In the genomic region with DNA sequence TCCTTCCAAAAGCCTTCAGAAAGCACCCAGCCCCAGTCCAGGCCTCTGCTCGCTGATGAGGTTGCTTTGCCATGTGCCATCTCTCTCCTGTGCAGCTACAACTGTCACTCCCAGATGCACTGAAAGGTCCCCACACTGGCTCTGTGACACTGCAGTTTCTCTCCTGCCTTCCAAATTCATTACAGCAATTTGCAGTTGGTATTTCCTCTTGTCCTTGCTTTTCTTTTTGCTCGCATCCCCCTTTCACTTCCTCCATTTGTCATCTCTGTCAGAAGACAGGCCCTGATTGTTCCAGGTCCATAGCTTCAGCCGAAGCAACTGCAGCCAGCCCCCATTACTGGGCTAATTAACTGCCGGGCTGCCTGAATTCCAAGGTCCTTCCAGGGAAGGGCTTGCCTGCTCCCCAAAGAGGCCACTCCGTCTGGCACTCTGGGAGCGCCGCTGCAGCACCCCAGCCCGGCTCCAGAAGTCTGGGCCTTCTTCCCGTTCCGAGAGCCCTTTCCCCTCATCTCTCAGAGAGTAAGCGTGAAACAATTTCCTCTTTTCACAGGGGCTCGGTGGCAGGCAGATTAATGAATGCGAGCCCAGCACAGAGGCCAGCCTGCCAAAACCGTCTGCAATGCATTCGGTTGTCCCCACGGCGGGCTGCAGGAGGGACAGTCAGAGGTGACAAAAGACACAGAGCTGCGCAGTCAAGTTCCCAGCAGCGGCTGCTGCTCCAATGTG, we compare ENCODE assay signal across 11 cellular contexts.
DNase-seq lines count a peak whose midpoint lies in the region; ATAC-seq and TF ChIP-seq lines count a peak whose summit lies in the region.
"Had no signal": no experiment of that assay in that cellular context is flagged by ENCODE, and none has a peak within 500 bp of the region (broad histone marks: within the 10 kb centered on the region; RNA-seq: fewer than 3 reads in every experiment).

No MANE protein-coding gene starts in this region.

- H3K36me3 ChIP-seq in smooth muscle cell (ENCODE audit: low read depth) (no peaks in the 10 kb centered on the region), brain microvascular endothelial cell (replicated peaks) (no peaks in the 10 kb centered on the region)

- DNase-seq in kidney tubule cell (ENCODE audit: low spot score) (peak; percentile 59), smooth muscle cell (lab: John Stamatoyannopoulos, UW; ENCODE audit: unreplicated experiment) (no peak), GM13977 (ENCODE audit: low spot score) (no peak), brain microvascular endothelial cell (no peak)
- DNase-seq in stimulated activated naive CD8-positive, alpha-beta T cell treated with anti-CD3 and anti-CD28 coated beads, Interleukin-15, amount 100 ng/mL, for 72 hours = no peak
- DNase-seq: DMS79 treated with DMSO at 0.1 percent for 48 hours had no signal

- no peak overlapping the region for H3K4me2 ChIP-seq in smooth muscle cell

- H3K9me3 Mint-ChIP-seq in brain = peaks cover 21 to 37% (median 32%) of the 10 kb centered on the region in 5 experiments
- peaks cover 16 to 24% of the 10 kb centered on the region in 2 donors for H3K9me3 Mint-ChIP-seq in stimulated activated naive CD8-positive, alpha-beta T cell treated with anti-CD3 and anti-CD28 coated beads, Interleukin-15, amount 100 ng/mL, for 72 hours

- ATAC-seq in HG03103 (IDR thresholded peaks at IDR 0.05; ENCODE audit: low read depth, unreplicated experiment) (peak; percentile 50), GM19455 (IDR thresholded peaks at IDR 0.05; ENCODE audit: unreplicated experiment) (no peak)
- no peak for ATAC-seq in stimulated activated naive CD8-positive, alpha-beta T cell treated with anti-CD3 and anti-CD28 coated beads, Interleukin-15, amount 100 ng/mL, for 72 hours

- no peak overlapping the region for H3K27ac ChIP-seq in smooth muscle cell (ENCODE audit: low read depth)
- no peak overlapping the region for H3K27ac ChIP-seq in brain microvascular endothelial cell
- H3K27ac ChIP-seq: VCaP had no signal

- peak overlapping the region; percentile 66 to 92 (median 84) for H3K27ac Mint-ChIP-seq in brain
- H3K27ac Mint-ChIP-seq in stimulated activated naive CD8-positive, alpha-beta T cell treated with anti-CD3 and anti-CD28 coated beads, Interleukin-15, amount 100 ng/mL, for 72 hours = no peak overlapping the region
- H3K27ac Mint-ChIP-seq: activated naive CD8-positive, alpha-beta T cell had no signal

- H3K27me3 ChIP-seq in smooth muscle cell (ENCODE audit: low read depth) = no peaks in the 10 kb centered on the region
- no peaks in the 10 kb centered on the region for H3K27me3 ChIP-seq in brain microvascular endothelial cell (replicated peaks)

- peaks cover 11% of the 10 kb centered on the region for H3K4me1 ChIP-seq in smooth muscle cell (ENCODE audit: low read depth)

- in situ Hi-C loops in GM13977 (cut with MboI; ENCODE audit: low pct_unique_long_range_greater_than_20kb, low sequenced_read_pairs, unreplicated experiment) (no loop called here), brain microvascular endothelial cell (cut with HindIII; ENCODE audit: low pct_ligation_motif_present, low sequenced_read_pairs) (no loop called here)

- H3K79me2 ChIP-seq in smooth muscle cell (ENCODE audit: low read depth) = no peaks in the 10 kb centered on the region

- TF ChIP-seq CTCF in brain (conservative IDR thresholded peaks at IDR 0.05) (no peak), smooth muscle cell (IDR thresholded peaks at IDR 0.05; ENCODE audit: borderline replicate concordance, insufficient read depth, poor library complexity, severe bottlenecking) (no peak), GM13977 (IDR thresholded peaks at IDR 0.05; ENCODE audit: extremely low read depth, insufficient read depth, missing control alignments) (no peak), brain microvascular endothelial cell (IDR thresholded peaks at IDR 0.05; ENCODE audit: low read depth, low read length, missing control alignments) (no peak)

- no peak overlapping the region for H3K9ac ChIP-seq in smooth muscle cell (ENCODE audit: low read depth)

- H3K4me1 Mint-ChIP-seq in brain = peaks cover 25% of the 10 kb centered on the region
- H3K4me1 Mint-ChIP-seq in stimulated activated naive CD8-positive, alpha-beta T cell treated with anti-CD3 and anti-CD28 coated beads, Interleukin-15, amount 100 ng/mL, for 72 hours = no peaks in the 10 kb centered on the region

- H3K4me3 ChIP-seq in smooth muscle cell (no peak overlapping the region), brain microvascular endothelial cell (ENCODE audit: low read depth, low read length) (no peak overlapping the region)

- H3K9me3 ChIP-seq in smooth muscle cell (replicated peaks; ENCODE audit: low read depth) = no peaks in the 10 kb centered on the region

- H2AFZ ChIP-seq in smooth muscle cell (ENCODE audit: low read depth) = peak overlapping the region; percentile 10

- H3K4me3 Mint-ChIP-seq in brain = peak overlapping the region; percentile 6 to 68 (median 55)
- H3K4me3 Mint-ChIP-seq in stimulated activated naive CD8-positive, alpha-beta T cell treated with anti-CD3 and anti-CD28 coated beads, Interleukin-15, amount 100 ng/mL, for 72 hours = no peak overlapping the region
- H3K4me3 Mint-ChIP-seq: activated naive CD8-positive, alpha-beta T cell had no signal

- H3K27me3 Mint-ChIP-seq in brain = peaks cover 4% of the 10 kb centered on the region
- peaks cover 13% of the 10 kb centered on the region for H3K27me3 Mint-ChIP-seq in stimulated activated naive CD8-positive, alpha-beta T cell treated with anti-CD3 and anti-CD28 coated beads, Interleukin-15, amount 100 ng/mL, for 72 hours
- H3K27me3 Mint-ChIP-seq: activated naive CD8-positive, alpha-beta T cell had no signal

- no peaks in the 10 kb centered on the region for H4K20me1 ChIP-seq in smooth muscle cell (ENCODE audit: low read depth)

- H3F3A ChIP-seq in smooth muscle cell (ENCODE audit: low read depth) = no peaks in the 10 kb centered on the region

- H3K36me3 Mint-ChIP-seq in brain = peaks cover 20% of the 10 kb centered on the region

- WGBS in smooth muscle cell (ENCODE audit: low lambda C conversion rate) = 62% methylated on average over 19 of the region's 19 CpGs

Comparison
In these comparisons a context has a peak if more than half of its experiments do, and no peak if none do; other contexts are left out.
1. H3K27ac Mint-ChIP-seq: peak in brain (5 of 5); none in stimulated activated naive CD8-positive, alpha-beta T cell treated with anti-CD3 and anti-CD28 coated beads, Interleukin-15, amount 100 ng/mL, for 72 hours (0 of 2).
2. H3K4me3 Mint-ChIP-seq: peak in brain (5 of 5); none in stimulated activated naive CD8-positive, alpha-beta T cell treated with anti-CD3 and anti-CD28 coated beads, Interleukin-15, amount 100 ng/mL, for 72 hours (0 of 2).